8 cellular contexts compared by ENCODE assay signal in the genomic region with DNA sequence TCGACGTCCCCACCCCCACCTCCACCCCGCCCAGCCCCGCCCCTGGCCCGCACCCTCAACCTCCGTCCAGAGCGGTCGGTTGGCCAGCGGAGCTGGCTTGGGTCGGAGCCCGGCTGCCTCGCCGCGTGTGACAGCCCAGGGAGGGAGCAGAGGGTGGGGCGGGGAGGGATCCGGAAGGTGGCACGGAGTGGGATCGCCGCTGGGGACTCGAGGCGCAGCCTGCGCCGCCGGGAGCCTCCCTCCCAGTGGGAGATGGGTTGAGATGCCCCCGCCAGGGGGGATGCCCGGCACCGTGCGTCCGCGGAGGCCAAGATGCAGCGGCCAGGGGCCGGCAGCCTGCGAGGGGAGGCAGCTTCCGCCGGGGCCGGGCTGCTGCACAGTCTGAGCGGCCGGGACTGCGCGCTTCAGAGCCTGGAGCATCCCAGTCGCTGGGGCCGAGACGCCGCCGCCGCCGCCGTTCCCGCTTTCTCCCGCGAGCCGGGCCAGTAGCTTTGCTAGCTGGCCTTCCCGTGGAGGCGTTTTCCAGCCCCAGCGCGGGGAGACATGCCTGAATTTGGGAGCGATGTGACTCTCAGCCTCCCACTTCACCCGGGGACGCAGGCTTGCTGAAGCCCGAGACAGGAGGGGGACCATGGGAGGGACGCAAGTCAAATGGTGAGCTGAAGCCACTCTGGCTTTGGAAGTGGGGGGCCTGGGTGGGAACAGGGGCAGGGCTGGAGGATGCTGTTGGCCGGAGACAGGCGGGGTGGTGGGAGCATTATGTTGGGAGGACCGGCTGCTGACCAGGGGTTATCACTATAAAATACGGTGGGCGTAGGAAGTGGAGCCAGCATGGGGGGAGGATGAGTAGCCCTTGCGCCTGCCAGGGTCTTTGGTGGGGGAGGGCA. TPM values are rescaled to one million over a fixed set of nuclear protein-coding genes. Genes with fewer than 3 reads are reported as not detected.
DNase-seq lines count a peak whose midpoint lies in the region; ATAC-seq and TF ChIP-seq lines count a peak whose summit lies in the region.

No MANE protein-coding gene starts in this region.

- ATAC-seq in HG02588 (IDR thresholded peaks at IDR 0.05; ENCODE audit: unreplicated experiment) (peak; percentile 45), GM18502 (IDR thresholded peaks at IDR 0.05; ENCODE audit: poor library complexity, unreplicated experiment) (no peak)

- peak overlapping the region; percentile 76 for H3K4me3 ChIP-seq in suprapubic skin

- TF ChIP-seq CTCF in suprapubic skin (IDR thresholded peaks at IDR 0.05): no peak

- peak overlapping the region; percentile 75 for H3K27ac ChIP-seq in suprapubic skin

- DNase-seq in CD1c-positive myeloid dendritic cell (ENCODE audit: extremely low spot score): peak; percentile 14
- peak; percentile 12 to 32 for DNase-seq in activated CD4-positive, alpha-beta T cell treated with anti-CD3 and anti-CD28 coated beads, Interleukin-2, amount 50 U/mL, for 48 hours
- DNase-seq in erythroblast (lab: John Stamatoyannopoulos, UW): peak; percentile 26 to 42
- DNase-seq in midbrain (lab: John Stamatoyannopoulos, UW): peak; percentile 67
- DNase-seq in suprapubic skin (ENCODE audit: low spot score in 2 of 2): peak; percentile 85 to 87
- DNase-seq in epidermal melanocyte (ENCODE audit: insufficient read length, low spot score): no peak

- TF ChIP-seq POLR2A in erythroblast (IDR thresholded peaks at IDR 0.05; ENCODE audit: low read length): no peak
- TF ChIP-seq POLR2A in suprapubic skin (IDR thresholded peaks at IDR 0.05): no peak

- H3K36me3 ChIP-seq in suprapubic skin: no peaks in the 10 kb centered on the region

- no peak for TF ChIP-seq EP300 in suprapubic skin (IDR thresholded peaks at IDR 0.05)

- 9% methylated on average over 20 of the region's 67 CpGs for WGBS in suprapubic skin

- no peaks in the 10 kb centered on the region for H3K27me3 ChIP-seq in suprapubic skin

- peaks cover 44% of the 10 kb centered on the region for H3K4me1 ChIP-seq in suprapubic skin

- H3K9me3 ChIP-seq in suprapubic skin: no peaks in the 10 kb centered on the region

RNA-seq across cellular contexts. Expression of a gene that starts 40.2 kb away (rescaled TPM):
- 10 to 100 TPM; 11.8 to 20.9 (median 13.1) TPM for total RNA-seq in suprapubic skin

RNA-seq across cellular contexts. Expression of a gene that starts 47.8 kb away (rescaled TPM):
- total RNA-seq in suprapubic skin: 10 to 100 TPM; 16.0 to 32.5 (median 24.4) TPM

RNA-seq across cellular contexts. Expression of a gene that starts 58.7 kb away (rescaled TPM):
- 10 to 100 TPM in 1 of 4 donors, 1 to 10 TPM in 3; 7.5 to 10.4 (median 9.7) TPM for total RNA-seq in suprapubic skin
